In the genomic region with DNA sequence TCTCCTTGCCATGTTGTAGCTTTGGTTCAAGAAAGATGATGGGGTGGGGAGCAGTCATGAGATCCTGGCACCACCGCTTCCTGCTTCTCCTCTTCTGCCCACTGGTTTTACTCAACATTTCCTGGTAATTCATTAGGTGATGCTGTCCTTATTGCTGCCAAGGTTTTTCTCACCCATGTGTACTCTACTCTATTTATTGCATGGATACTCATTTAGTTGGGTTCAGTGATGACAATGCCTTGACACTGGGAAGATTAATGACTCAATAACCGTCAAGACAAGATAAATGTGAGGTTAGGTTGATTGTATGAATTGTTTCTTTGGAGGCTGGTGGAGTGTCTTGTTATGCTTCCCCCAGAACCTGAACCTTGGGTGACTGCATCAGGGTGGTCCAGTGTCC, we compare ENCODE assay signal across 21 cellular contexts.
"Had no signal": no experiment of that assay in that cellular context is flagged by ENCODE, and none has a peak within 500 bp of the region (broad histone marks: within the 10 kb centered on the region; RNA-seq: fewer than 3 reads in every experiment).

No MANE protein-coding gene starts in this region.

- H3K36me3 Mint-ChIP-seq: activated CD8-positive, alpha-beta memory T cell treated with anti-CD3 and anti-CD28 coated beads, Interleukin-2, amount 10 ng/mL, durations not matched to agents 7 days and 5 days; activated naive CD4-positive, alpha-beta T cell treated with anti-CD3 and anti-CD28 coated beads, Interleukin-2, amount 10 ng/mL, durations not matched to agents 7 days and 5 days had no signal

- H3K9me3 ChIP-seq: colonic mucosa, esophagus squamous epithelium, testis had no signal

- H3K4me3 ChIP-seq: colonic mucosa, esophagus squamous epithelium, left lung, lung, testis had no signal

- H3K27me3 ChIP-seq: colonic mucosa, esophagus squamous epithelium, left lung, testis had no signal

- H3K36me3 ChIP-seq: colonic mucosa, esophagus squamous epithelium, left lung had no signal

- H3K27ac ChIP-seq: colonic mucosa, esophagus squamous epithelium, left lung, testis had no signal

- FAIRE-seq: bronchial epithelial cell had no signal

- H3K27me3 Mint-ChIP-seq: activated CD8-positive, alpha-beta T cell treated with anti-CD3 and anti-CD28 coated beads for 36 hours had no signal

- H3K4me3 Mint-ChIP-seq: activated CD4-positive, alpha-beta T cell treated with anti-CD3 and anti-CD28 coated beads, Interleukin-2, amount 10 ng/mL, durations not matched to agents 24 days and 14 days; activated CD8-positive, alpha-beta memory T cell treated with anti-CD3 and anti-CD28 coated beads, Interleukin-2, amount 10 ng/mL, durations not matched to agents 7 days and 5 days; activated CD8-positive, alpha-beta T cell treated with anti-CD3 and anti-CD28 coated beads for 36 hours; activated naive CD4-positive, alpha-beta T cell treated with anti-CD3 and anti-CD28 coated beads, Interleukin-2, amount 10 ng/mL, durations not matched to agents 7 days and 5 days; naive B cell had no signal

- H3K4me1 Mint-ChIP-seq: activated CD4-positive, alpha-beta T cell treated with anti-CD3 and anti-CD28 coated beads, Interleukin-2, amount 10 ng/mL, durations not matched to agents 24 days and 14 days; activated CD8-positive, alpha-beta memory T cell treated with anti-CD3 and anti-CD28 coated beads, Interleukin-2, amount 10 ng/mL, durations not matched to agents 7 days and 5 days; activated naive CD4-positive, alpha-beta T cell treated with anti-CD3 and anti-CD28 coated beads, Interleukin-2, amount 10 ng/mL, durations not matched to agents 7 days and 5 days; naive B cell had no signal

- H3K9me3 Mint-ChIP-seq: activated CD4-positive, alpha-beta T cell treated with anti-CD3 and anti-CD28 coated beads, Interleukin-2, amount 10 ng/mL, durations not matched to agents 24 days and 14 days; activated naive CD4-positive, alpha-beta T cell treated with anti-CD3 and anti-CD28 coated beads, Interleukin-2, amount 10 ng/mL, durations not matched to agents 7 days and 5 days had no signal

- H3K4me1 ChIP-seq: colonic mucosa, left lung, testis had no signal

- ATAC-seq: activated CD4-positive, CD25-positive, alpha-beta regulatory T cell treated with anti-CD3 and anti-CD28 coated beads, Interleukin-2, amount 50 U/mL, for 24 hours; activated CD8-positive, alpha-beta memory T cell treated with anti-CD3 and anti-CD28 coated beads, Interleukin-2, amount 10 ng/mL, durations not matched to agents 7 days and 5 days; activated CD8-positive, alpha-beta T cell treated with anti-CD3 and anti-CD28 coated beads for 36 hours; left lung had no signal

- DNase-seq: activated CD4-positive, alpha-beta T cell treated with anti-CD3 and anti-CD28 coated beads, Interleukin-2, amount 10 ng/mL, durations not matched to agents 24 days and 14 days; activated CD8-positive, alpha-beta memory T cell treated with anti-CD3 and anti-CD28 coated beads, Interleukin-2, amount 10 ng/mL, durations not matched to agents 7 days and 5 days; activated CD8-positive, alpha-beta T cell treated with anti-CD3 and anti-CD28 coated beads for 36 hours; activated effector memory CD4-positive, alpha-beta T cell treated with anti-CD3 and anti-CD28 coated beads, Interleukin-2, amount 50 U/mL, for 16 hours; activated naive CD4-positive, alpha-beta T cell treated with anti-CD3 and anti-CD28 coated beads, Interleukin-2, amount 10 ng/mL, durations not matched to agents 7 days and 5 days; activated T-cell treated with anti-CD3 and anti-CD28 coated beads for 4 hours; amygdala; colonic mucosa; esophagus squamous epithelium; left lung; naive B cell; occipital lobe; stimulated activated CD4-positive, alpha-beta T cell treated with anti-CD3 and anti-CD28 coated beads, Interleukin-2, amount 100 ng/mL, for 48 hours; stimulated activated CD8-positive, alpha-beta memory T cell treated with anti-CD3 and anti-CD28 coated beads, Interleukin-4, amount 100 ng/mL, for 48 hours; stimulated activated naive CD4-positive, alpha-beta T cell; testis; trophoblast cell had no signal

- H3K27ac Mint-ChIP-seq: activated CD4-positive, alpha-beta T cell treated with anti-CD3 and anti-CD28 coated beads, Interleukin-2, amount 10 ng/mL, durations not matched to agents 24 days and 14 days; activated CD8-positive, alpha-beta memory T cell treated with anti-CD3 and anti-CD28 coated beads, Interleukin-2, amount 10 ng/mL, durations not matched to agents 7 days and 5 days; activated CD8-positive, alpha-beta T cell treated with anti-CD3 and anti-CD28 coated beads for 36 hours; activated naive CD4-positive, alpha-beta T cell treated with anti-CD3 and anti-CD28 coated beads, Interleukin-2, amount 10 ng/mL, durations not matched to agents 7 days and 5 days; progenitor cell of endocrine pancreas had no signal
